13 cellular contexts compared by ENCODE assay signal in genomic region chr12:108815875-108816594, GRCh38. TPM values are rescaled to one million over a fixed set of nuclear protein-coding genes. Genes with fewer than 3 reads are reported as not detected.
A peak's percentile ranks its signal among the peaks of the same experiment; 100 is the strongest.
DNase-seq lines count a peak whose midpoint lies in the region; ATAC-seq, FAIRE-seq and TF ChIP-seq lines count a peak whose summit lies in the region.
"Had no signal": no experiment of that assay in that cellular context is flagged by ENCODE, and none has a peak within 500 bp of the region (broad histone marks: within the 10 kb centered on the region; RNA-seq: fewer than 3 reads in every experiment).

No MANE protein-coding gene starts in this region.

- no peaks in the 10 kb centered on the region for H3K9me3 Mint-ChIP-seq in activated T-helper 17 cell treated with anti-CD3 and anti-CD28 coated beads, Interleukin-2, amount 50 U/mL, for 72 hours
- H3K9me3 Mint-ChIP-seq: activated naive CD4-positive, alpha-beta T cell treated with anti-CD3 and anti-CD28 coated beads, Interleukin-2, amount 50 U/mL, for 24 hours had no signal

- no peak overlapping the region for H3K4me3 ChIP-seq in fibroblast of mammary gland (ENCODE audit: control insufficient read depth, low read depth, low read length)

- H3K36me3 Mint-ChIP-seq in activated T-helper 17 cell treated with anti-CD3 and anti-CD28 coated beads, Interleukin-2, amount 50 U/mL, for 72 hours (ENCODE audit: low read depth): peaks cover 95% of the 10 kb centered on the region

- H3K4me3 Mint-ChIP-seq in activated T-helper 17 cell treated with anti-CD3 and anti-CD28 coated beads, Interleukin-2, amount 50 U/mL, for 72 hours: no peak overlapping the region
- H3K4me3 Mint-ChIP-seq: activated naive CD4-positive, alpha-beta T cell treated with anti-CD3 and anti-CD28 coated beads, Interleukin-2, amount 50 U/mL, for 24 hours had no signal

- no peak for TF ChIP-seq CTCF in fibroblast of mammary gland (conservative IDR thresholded peaks at IDR 0.05; ENCODE audit: control insufficient read depth, insufficient read depth, low read depth, low read length)

- H3K4me1 Mint-ChIP-seq in activated T-helper 17 cell treated with anti-CD3 and anti-CD28 coated beads, Interleukin-2, amount 50 U/mL, for 72 hours: peaks cover 12% of the 10 kb centered on the region
- H3K4me1 Mint-ChIP-seq: activated naive CD4-positive, alpha-beta T cell treated with anti-CD3 and anti-CD28 coated beads, Interleukin-2, amount 50 U/mL, for 24 hours had no signal

- no peak for TF ChIP-seq POLR2A in GM12891 (IDR thresholded peaks at IDR 0.05; ENCODE audit: low read depth, low read length)

- DNase-seq in GM12891 (ENCODE audit: insufficient read length, low spot score) (no peak), fibroblast of mammary gland (ENCODE audit: low read depth) (peak; percentile 78), renal cortical epithelial cell (ENCODE audit: low read depth) (peak; percentile 70), NCI-H2081 (lab: John Stamatoyannopoulos, UW) (no peak), iPS-NIHi11 (ENCODE audit: low spot score) (no peak), cortex of kidney (lab: John Stamatoyannopoulos, UW) (no peak)
- DNase-seq: NCI-H1930; stimulated activated CD4-positive, alpha-beta T cell treated with anti-CD3 and anti-CD28 coated beads, Interleukin-4, amount 100 ng/mL, for 24 hours; WERI-Rb-1 had no signal

- H3K27ac Mint-ChIP-seq in activated T-helper 17 cell treated with anti-CD3 and anti-CD28 coated beads, Interleukin-2, amount 50 U/mL, for 72 hours: peak overlapping the region; percentile 71

- FAIRE-seq in GM12891 (lab: Jason Lieb, UNC): peak; percentile 56
- FAIRE-seq: D721Med had no signal

- H3K27me3 Mint-ChIP-seq in activated T-helper 17 cell treated with anti-CD3 and anti-CD28 coated beads, Interleukin-2, amount 50 U/mL, for 72 hours: no peaks in the 10 kb centered on the region
- H3K27me3 Mint-ChIP-seq: activated naive CD4-positive, alpha-beta T cell treated with anti-CD3 and anti-CD28 coated beads, Interleukin-2, amount 50 U/mL, for 24 hours had no signal

- ATAC-seq in activated T-helper 17 cell treated with anti-CD3 and anti-CD28 coated beads, Interleukin-2, amount 50 U/mL, for 72 hours (replicated peaks): peak; percentile 37
- ATAC-seq in GM18909 (IDR thresholded peaks at IDR 0.05; ENCODE audit: poor library complexity, unreplicated experiment): no peak

TF ChIP-seq in GM12891, 5 proteins besides CTCF, POLR2A, EP300 and RAD21:
- TF ChIP-seq POU2F2 (IDR thresholded peaks at IDR 0.05; ENCODE audit: low read depth, low read length): no peak
- TF ChIP-seq POLR2AphosphoS5 (IDR thresholded peaks at IDR 0.05; ENCODE audit: low read depth, low read length): no peak
- TF ChIP-seq TAF1 (IDR thresholded peaks at IDR 0.05; ENCODE audit: low read depth, low read length): no peak
- no peak for TF ChIP-seq PAX5 (IDR thresholded peaks at IDR 0.05; ENCODE audit: insufficient read depth, low read length, severe bottlenecking)
- no peak for TF ChIP-seq SPI1 (IDR thresholded peaks at IDR 0.05; ENCODE audit: low read depth, low read length)

RNA-seq across cellular contexts. Expression of gene SSH1, which starts 41.3 kb away (rescaled TPM):
- polyA plus RNA-seq in GM12891 (2012; ENCODE audit: low read depth, missing spikeins): 10.2 TPM
- 10 to 100 TPM; 60.8 to 95.4 TPM for total RNA-seq in activated T-helper 17 cell treated with anti-CD3 and anti-CD28 coated beads, Interleukin-2, amount 50 U/mL, for 72 hours
- 7.8 and 17.0 TPM in 2 replicates for total RNA-seq in renal cortical epithelial cell

Comparison
In these comparisons a context has a peak if more than half of its experiments do, and no peak if none do; other contexts are left out.
1. DNase-seq: peak in fibroblast of mammary gland (single experiment) and renal cortical epithelial cell (single experiment); none in GM12891 (single experiment), NCI-H2081 (0 of 2), iPS-NIHi11 (single experiment) and cortex of kidney (single experiment).